Comparison of ENCODE assay signal across 7 cellular contexts in the genomic region with DNA sequence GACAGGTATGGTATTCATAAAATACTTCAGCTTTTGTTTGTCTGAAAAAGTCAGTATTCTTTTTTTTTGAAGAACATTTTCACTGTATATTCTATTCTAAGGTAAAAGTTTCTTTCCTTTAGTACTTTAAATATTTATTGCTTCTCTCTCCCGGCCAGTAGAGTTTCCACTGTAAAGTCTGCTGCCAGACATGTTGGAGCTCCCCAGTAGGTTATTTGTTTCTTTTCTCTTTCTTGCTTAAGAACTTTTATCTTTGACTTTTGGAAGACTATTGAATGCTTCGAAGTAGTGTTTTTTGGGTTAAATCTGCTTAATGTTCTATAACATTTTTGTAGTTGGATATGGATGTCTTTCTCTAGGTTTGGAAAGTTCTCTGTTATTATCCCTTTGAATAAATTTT.
DNase-seq lines count a peak whose midpoint lies in the region; ATAC-seq and TF ChIP-seq lines count a peak whose summit lies in the region.
"Not testable (repeated sequence)": the region's sequence is repeated elsewhere in the genome, so short reads cannot be mapped to it uniquely, and the experiment has no call there.

No MANE protein-coding gene starts in this region.

- not testable (repeated sequence) for TF ChIP-seq CTCF in Caco-2 (IDR thresholded peaks at IDR 0.05; ENCODE audit: insufficient read depth in 1 of 2, low read depth in 1 of 2, low read length in 1 of 2, severe bottlenecking in 1 of 2, unreplicated experiment in 1 of 2)

- TSS peak; percentile 61 for BruUV-seq in Caco-2 (replicated peaks; lab: Mats Ljungman, UMichigan)

- not testable (repeated sequence) for H3K4me1 ChIP-seq in Caco-2; iPS-18a (ENCODE audit: control insufficient read depth, low read depth, low read length); neuron (ENCODE audit: insufficient read depth, low read length)
- H3K4me1 ChIP-seq in HUES6 (ENCODE audit: control insufficient read depth, insufficient read depth, low read length): peaks cover 15% of the 10 kb centered on the region

- not testable (repeated sequence) for H3K36me3 Mint-ChIP-seq in Caco-2 (ENCODE audit: insufficient read depth, unreplicated experiment); activated T-cell treated with anti-CD3 and anti-CD28 coated beads, Interleukin-2, amount 50 U/mL, for 72 hours (ENCODE audit: insufficient read depth in 2 of 2)

- ATAC-seq in activated T-cell treated with anti-CD3 and anti-CD28 coated beads, Interleukin-2, amount 50 U/mL, for 72 hours (replicated peaks in 1 of 2): not testable (repeated sequence)

- peaks cover 10% of the 10 kb centered on the region for H3K9me3 Mint-ChIP-seq in Caco-2 (ENCODE audit: unreplicated experiment)
- H3K9me3 Mint-ChIP-seq in activated T-cell treated with anti-CD3 and anti-CD28 coated beads, Interleukin-2, amount 50 U/mL, for 72 hours: not testable (repeated sequence)

- not testable (repeated sequence) for H3K9me3 ChIP-seq in Caco-2; HUES6 (ENCODE audit: control insufficient read depth, insufficient read depth, low read depth, low read length); iPS-18a (ENCODE audit: control insufficient read depth, low read depth, low read length); neuron (ENCODE audit: low read length)

- not testable (repeated sequence) for H3K27me3 Mint-ChIP-seq in Caco-2 (ENCODE audit: insufficient read depth, unreplicated experiment)
- peaks cover 57% of the 10 kb centered on the region for H3K27me3 Mint-ChIP-seq in activated T-cell treated with anti-CD3 and anti-CD28 coated beads, Interleukin-2, amount 50 U/mL, for 72 hours (ENCODE audit: low read depth)

- H3K27ac ChIP-seq in HUES6 (ENCODE audit: low read depth, low read length); iPS-18a (ENCODE audit: low read length): not testable (repeated sequence)

- not testable (repeated sequence) for H3K27ac Mint-ChIP-seq in Caco-2 (ENCODE audit: unreplicated experiment)
- peak overlapping the region; percentile 86 for H3K27ac Mint-ChIP-seq in activated T-cell treated with anti-CD3 and anti-CD28 coated beads, Interleukin-2, amount 50 U/mL, for 72 hours

- H3K4me3 Mint-ChIP-seq in Caco-2 (ENCODE audit: unreplicated experiment): not testable (repeated sequence)
- H3K4me3 Mint-ChIP-seq in activated T-cell treated with anti-CD3 and anti-CD28 coated beads, Interleukin-2, amount 50 U/mL, for 72 hours: peak overlapping the region; percentile 69 to 74

- H3K36me3 ChIP-seq in Caco-2 (ENCODE audit: control insufficient read depth, insufficient read depth, low read length); HUES6 (ENCODE audit: control insufficient read depth, insufficient read depth, low read length); iPS-18a (ENCODE audit: control insufficient read depth, low read depth, low read length); neuron (ENCODE audit: insufficient read depth, low read length): not testable (repeated sequence)

- POLR2A ChIA-PET in Caco-2 (lab: Charles Lee): not testable (repeated sequence)

- not testable (repeated sequence) for H3K4me3 ChIP-seq in Caco-2 (ENCODE audit: low read depth, low read length)
- H3K4me3 ChIP-seq in HUES6 (ENCODE audit: low read depth, low read length) (peak overlapping the region; percentile 75; the same call in 1 of the 2 replicates), iPS-18a (ENCODE audit: low read length) (peak overlapping the region; percentile 67), neuron (ENCODE audit: low read length) (peak overlapping the region; percentile 29)

- H3K27me3 ChIP-seq in Caco-2 (replicated peaks; ENCODE audit: control insufficient read depth, insufficient read depth, low read length): not testable (repeated sequence)
- peaks cover 79% of the 10 kb centered on the region for H3K27me3 ChIP-seq in HUES6 (ENCODE audit: control insufficient read depth, insufficient read depth, low read length)
- H3K27me3 ChIP-seq in iPS-18a (ENCODE audit: control insufficient read depth, insufficient read depth, low read length): peaks cover 89% of the 10 kb centered on the region
- H3K27me3 ChIP-seq in neuron (ENCODE audit: insufficient read depth, low read length): peaks cover 33% of the 10 kb centered on the region

- intact Hi-C loops in Caco-2 (cut with micrococcal nuclease; ENCODE audit: unreplicated experiment): not testable (repeated sequence)

- not testable (repeated sequence) for H3K9ac ChIP-seq in HUES6 (ENCODE audit: low read length); iPS-18a (ENCODE audit: low read length)

- CTCF ChIA-PET in Caco-2 (lab: Charles Lee): not testable (repeated sequence)

- not testable (repeated sequence) for H2AFZ ChIP-seq in neuron (ENCODE audit: low read depth, low read length)

- not testable (repeated sequence) for DNase-seq in Caco-2; activated T-cell treated with anti-CD3 and anti-CD28 coated beads, Interleukin-2, amount 50 U/mL, for 72 hours
- peak; percentile 13 for DNase-seq in SK-N-DZ (ENCODE audit: low spot score)
- DNase-seq in cerebellar cortex (ENCODE audit: low spot score): peak; percentile 7

- H3K4me1 Mint-ChIP-seq in Caco-2 (ENCODE audit: low read depth, unreplicated experiment): not testable (repeated sequence)
- peaks cover 37% of the 10 kb centered on the region for H3K4me1 Mint-ChIP-seq in activated T-cell treated with anti-CD3 and anti-CD28 coated beads, Interleukin-2, amount 50 U/mL, for 72 hours (ENCODE audit: low read depth)
